8 cellular contexts compared by ENCODE assay signal in genomic region chr10:86711237-86711956, GRCh38. TPM values are rescaled to one million over a fixed set of nuclear protein-coding genes. Genes with fewer than 3 reads are reported as not detected.
DNase-seq lines count a peak whose midpoint lies in the region; ATAC-seq and TF ChIP-seq lines count a peak whose summit lies in the region.

No MANE protein-coding gene starts in this region.

- TF ChIP-seq CTCF in epithelial cell of esophagus (IDR thresholded peaks at IDR 0.05; ENCODE audit: insufficient read depth, low read depth, low read length, missing control alignments), result no peak

- ATAC-seq in GM19438 (IDR thresholded peaks at IDR 0.05; ENCODE audit: low read depth, unreplicated experiment) (peak; percentile 83), HG03565 (IDR thresholded peaks at IDR 0.05; ENCODE audit: unreplicated experiment) (peak; percentile 77)

- peak; percentile 61 for DNase-seq in COLO829 (ENCODE audit: low spot score)
- peak; percentile 85 for DNase-seq in NOMO-1 treated with DMSO at 0.1 percent for 48 hours (lab: John Stamatoyannopoulos, UW; ENCODE audit: unreplicated experiment)
- peak; percentile 90 for DNase-seq in activated CD8-positive, alpha-beta memory T cell treated with anti-CD3 and anti-CD28 coated beads, Interleukin-2, amount 50 U/mL, for 48 hours
- peak; percentile 87 for DNase-seq in epithelial cell of esophagus (ENCODE audit: low read depth)
- DNase-seq in mucosa of gallbladder (ENCODE audit: low spot score), result peak; percentile 88
- peak; percentile 74 for DNase-seq in stimulated activated CD8-positive, alpha-beta memory T cell treated with anti-CD3 and anti-CD28 coated beads, Interleukin-4, amount 100 ng/mL, for 24 hours (ENCODE audit: low read depth)

- peak overlapping the region; percentile 53 for H3K4me3 ChIP-seq in epithelial cell of esophagus (ENCODE audit: low read length)

RNA-seq across cellular contexts. Expression of gene LDB3, which starts 43.1 kb away (rescaled TPM):
- total RNA-seq in mucosa of gallbladder, result 4.9 TPM

RNA-seq across cellular contexts. Expression of gene BMPR1A, which starts 45.0 kb away (rescaled TPM):
- total RNA-seq in mucosa of gallbladder, result 55.3 TPM

RNA-seq across cellular contexts. Expression of gene OPN4, which starts 57.0 kb away (rescaled TPM):
- total RNA-seq in mucosa of gallbladder, result not detected

Comparison
In these comparisons a context has a peak if more than half of its experiments do, and no peak if none do; other contexts are left out.
1. Peak in every context shown above with its lines: DNase-seq, ATAC-seq and H3K4me3 ChIP-seq.